16 cellular contexts compared by ENCODE assay signal in the genomic region with DNA sequence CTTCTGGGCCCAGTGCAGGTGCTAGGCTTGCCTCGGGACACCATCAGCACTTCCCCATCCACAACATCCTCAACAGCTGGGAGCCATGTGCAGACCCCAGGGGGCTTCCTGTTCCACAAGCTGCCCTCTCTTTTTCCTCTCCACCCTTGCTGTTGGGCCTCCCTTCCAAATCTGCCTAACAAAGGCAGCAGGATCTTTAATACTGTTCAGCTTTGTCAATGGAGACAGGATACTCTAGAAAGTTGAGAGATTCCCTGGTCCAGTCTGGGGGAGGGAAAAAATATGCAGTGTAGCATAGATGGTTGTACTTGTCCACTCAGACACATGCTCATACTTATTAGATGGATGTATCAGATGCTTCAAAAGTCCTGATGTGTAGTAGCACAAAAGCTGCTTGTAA. TPM values are rescaled to one million over a fixed set of nuclear protein-coding genes. Genes with fewer than 3 reads are reported as not detected.
"Had no signal": no experiment of that assay in that cellular context is flagged by ENCODE, and none has a peak within 500 bp of the region (broad histone marks: within the 10 kb centered on the region; RNA-seq: fewer than 3 reads in every experiment).

No MANE protein-coding gene starts in this region.

RNA-seq across cellular contexts. Expression of a gene that starts 4.1 kb away (rescaled TPM):
- total RNA-seq: colonic mucosa, dermis blood vessel endothelial cell, gastrocnemius medialis, lung microvascular endothelial cell, mucosa of descending colon, osteoblast, right cardiac atrium, uterus had no signal
- polyA plus RNA-seq: esophagus, fibroblast of lung, heart right ventricle, neural cell, right cardiac atrium, small intestine had no signal

RNA-seq across cellular contexts. Expression of a gene that starts 20.4 kb away (rescaled TPM):
- total RNA-seq: colonic mucosa; dermis blood vessel endothelial cell; fibroblast of lung; heart right ventricle; lung microvascular endothelial cell; mucosa of descending colon; naive thymus-derived CD8-positive, alpha-beta T cell; osteoblast; right cardiac atrium; stomach; uterus had no signal
- polyA plus RNA-seq: esophagus; fibroblast of lung; heart right ventricle; liver; naive thymus-derived CD8-positive, alpha-beta T cell; neural cell; right cardiac atrium; small intestine; stomach had no signal
